Comparison of ENCODE assay signal across 1 cellular context in genomic region chr9:130128782-130129424, GRCh38.
TF ChIP-seq lines count a peak whose summit lies in the region.

No MANE protein-coding gene starts in this region.

TF ChIP-seq in GM23338, 12 proteins besides CTCF, POLR2A, EP300 and RAD21 (continued from another document):
- TF ChIP-seq ZNF462 (CRISPR knock-in tag; IDR thresholded peaks at IDR 0.05) (no peak), POLR2AphosphoS5 (IDR thresholded peaks at IDR 0.05; ENCODE audit: low read depth) (no peak), NANOG (IDR thresholded peaks at IDR 0.05; ENCODE audit: borderline replicate concordance) (no peak), REST (IDR thresholded peaks at IDR 0.05; ENCODE audit: unreplicated experiment) (no peak), STAT1 (IDR thresholded peaks at IDR 0.05; ENCODE audit: unreplicated experiment) (no peak)
TF ChIP-seq in GM23338: peak in this region for 0.
